ENCODE assay signal across 1 cellular context in genomic region chr5:134524219-134524825, GRCh38.
TF ChIP-seq lines count a peak whose summit lies in the region.

No MANE protein-coding gene starts in this region.

TF ChIP-seq in IMR-90, 13 proteins besides CTCF, POLR2A, EP300 and RAD21 (continued from another document):
- TF ChIP-seq ELK1 (IDR thresholded peaks at IDR 0.05; ENCODE audit: borderline replicate concordance, low read depth, low read length), result no peak
- TF ChIP-seq, protein P1, sequence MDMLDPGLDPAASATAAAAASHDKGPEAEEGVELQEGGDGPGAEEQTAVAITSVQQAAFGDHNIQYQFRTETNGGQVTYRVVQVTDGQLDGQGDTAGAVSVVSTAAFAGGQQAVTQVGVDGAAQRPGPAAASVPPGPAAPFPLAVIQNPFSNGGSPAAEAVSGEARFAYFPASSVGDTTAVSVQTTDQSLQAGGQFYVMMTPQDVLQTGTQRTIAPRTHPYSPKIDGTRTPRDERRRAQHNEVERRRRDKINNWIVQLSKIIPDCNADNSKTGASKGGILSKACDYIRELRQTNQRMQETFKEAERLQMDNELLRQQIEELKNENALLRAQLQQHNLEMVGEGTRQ (IDR thresholded peaks at IDR 0.05; ENCODE audit: low read depth, low read length), result no peak
- no peak for TF ChIP-seq BHLHE40 (IDR thresholded peaks at IDR 0.05; ENCODE audit: low read depth, low read length)
- no peak for TF ChIP-seq MAFK (IDR thresholded peaks at IDR 0.05; ENCODE audit: low read depth, low read length)
- TF ChIP-seq MXI1 (IDR thresholded peaks at IDR 0.05; ENCODE audit: borderline replicate concordance, low read depth, low read length), result no peak
- no peak for TF ChIP-seq RCOR1 (IDR thresholded peaks at IDR 0.05; ENCODE audit: insufficient replicate concordance, low read length)
- TF ChIP-seq NFE2L2 (IDR thresholded peaks at IDR 0.05; ENCODE audit: low read depth, low read length), result no peak
- 0 out of 2 replicates have a peak, but pooled peaks have one; percentile 59 for TF ChIP-seq CHD1 (IDR thresholded peaks at IDR 0.05; ENCODE audit: low read depth, low read length)
- no peak for TF ChIP-seq SMC3 (IDR thresholded peaks at IDR 0.05; ENCODE audit: low read depth, low read length)
- TF ChIP-seq RFX5 (IDR thresholded peaks at IDR 0.05; ENCODE audit: low read depth, low read length), result no peak
